ENCODE assay signal across 1 cellular context in the genomic region with DNA sequence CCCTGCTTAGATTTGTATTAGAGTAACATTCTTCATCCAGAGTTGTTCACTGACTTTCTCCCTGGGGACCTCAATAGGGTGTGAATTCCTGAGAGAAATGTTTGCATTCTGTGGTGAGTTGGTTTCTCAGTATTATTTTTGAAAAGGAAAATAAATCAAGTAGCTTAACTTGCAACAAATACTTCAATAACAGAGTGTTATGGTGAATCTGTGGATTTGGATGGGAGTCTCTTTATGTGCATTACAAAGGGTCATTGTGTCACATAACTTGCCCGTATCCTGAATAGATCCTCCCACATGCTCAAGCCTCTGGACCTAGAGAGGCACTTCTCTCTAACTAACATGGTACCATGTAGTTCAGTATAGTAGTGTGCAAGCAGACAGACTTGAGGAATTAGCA.
TF ChIP-seq lines count a peak whose summit lies in the region.

No MANE protein-coding gene starts in this region.

TF ChIP-seq in IMR-90, 13 proteins besides CTCF, POLR2A, EP300 and RAD21 (continued from another document):
- TF ChIP-seq MXI1 (IDR thresholded peaks at IDR 0.05; ENCODE audit: borderline replicate concordance, low read depth, low read length) (no peak), NFE2L2 (IDR thresholded peaks at IDR 0.05; ENCODE audit: low read depth, low read length) (no peak), RFX5 (IDR thresholded peaks at IDR 0.05; ENCODE audit: low read depth, low read length) (no peak), MAFK (IDR thresholded peaks at IDR 0.05; ENCODE audit: low read depth, low read length) (no peak), BHLHE40 (IDR thresholded peaks at IDR 0.05; ENCODE audit: low read depth, low read length) (no peak), RCOR1 (IDR thresholded peaks at IDR 0.05; ENCODE audit: insufficient replicate concordance, low read length) (no peak)
- TF ChIP-seq, protein P1, sequence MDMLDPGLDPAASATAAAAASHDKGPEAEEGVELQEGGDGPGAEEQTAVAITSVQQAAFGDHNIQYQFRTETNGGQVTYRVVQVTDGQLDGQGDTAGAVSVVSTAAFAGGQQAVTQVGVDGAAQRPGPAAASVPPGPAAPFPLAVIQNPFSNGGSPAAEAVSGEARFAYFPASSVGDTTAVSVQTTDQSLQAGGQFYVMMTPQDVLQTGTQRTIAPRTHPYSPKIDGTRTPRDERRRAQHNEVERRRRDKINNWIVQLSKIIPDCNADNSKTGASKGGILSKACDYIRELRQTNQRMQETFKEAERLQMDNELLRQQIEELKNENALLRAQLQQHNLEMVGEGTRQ (IDR thresholded peaks at IDR 0.05; ENCODE audit: low read depth, low read length) = no peak
